In the genomic region with DNA sequence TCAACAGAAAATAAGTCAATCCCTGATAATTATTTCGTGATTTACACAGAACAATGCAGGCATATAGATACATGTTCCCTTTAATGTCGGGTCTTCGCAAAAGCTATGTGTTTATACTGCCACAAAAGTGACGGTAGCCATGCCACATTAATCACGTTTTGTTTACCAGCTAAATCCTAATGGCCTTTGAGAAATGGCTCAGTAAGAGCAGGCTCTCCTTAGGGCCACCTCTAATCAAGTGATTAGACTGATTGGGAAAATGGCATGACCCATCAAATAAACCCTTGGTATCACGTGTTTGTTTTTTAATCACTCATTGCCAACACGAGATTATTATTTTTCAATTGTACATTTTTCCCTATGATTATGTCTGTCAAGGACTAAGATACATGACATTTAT, we compare ENCODE assay signal across 25 cellular contexts.
"Had no signal": no experiment of that assay in that cellular context is flagged by ENCODE, and none has a peak within 500 bp of the region (broad histone marks: within the 10 kb centered on the region; RNA-seq: fewer than 3 reads in every experiment).

No MANE protein-coding gene starts in this region.

- H3K4me3 Mint-ChIP-seq: activated CD8-positive, alpha-beta T cell treated with anti-CD3 and anti-CD28 coated beads, Interleukin-2, amount 10 ng/mL, durations not matched to agents 7 days and 5 days; activated naive CD8-positive, alpha-beta T cell treated with anti-CD3 and anti-CD28 coated beads, Interleukin-2, amount 50 U/mL, for 24 hours; activated T-cell treated with anti-CD3 and anti-CD28 coated beads, Interleukin-2, amount 50 U/mL, for 24 hours; activated T-helper 1 cell treated with anti-CD3 and anti-CD28 coated beads, Interleukin-12 subunit alpha, Interleukin-12 subunit beta, Interleukin-2, Interleukin-4 antibody, amounts not matched to agents 30 ng/mL and 10 ng/mL and 1 ng/mL, durations not matched to agents 14 hours and 24 hours and 36 hours; brain; central memory CD8-positive, alpha-beta T cell; IgD-negative memory B cell; T-cell had no signal

- H3K4me1 Mint-ChIP-seq: activated naive CD8-positive, alpha-beta T cell treated with anti-CD3 and anti-CD28 coated beads, Interleukin-2, amount 50 U/mL, for 24 hours; brain; central memory CD8-positive, alpha-beta T cell; IgD-negative memory B cell; T-cell had no signal

- H3K27ac Mint-ChIP-seq: activated CD8-positive, alpha-beta T cell treated with anti-CD3 and anti-CD28 coated beads, Interleukin-2, amount 10 ng/mL, durations not matched to agents 7 days and 5 days; activated naive CD4-positive, alpha-beta T cell treated with anti-CD3 and anti-CD28 coated beads, Interleukin-2, amount 50 U/mL, for 72 hours; activated naive CD8-positive, alpha-beta T cell treated with anti-CD3 and anti-CD28 coated beads, Interleukin-2, amount 50 U/mL, for 24 hours; activated T-cell treated with anti-CD3 and anti-CD28 coated beads, Interleukin-2, amount 50 U/mL, for 24 hours; activated T-helper 1 cell treated with anti-CD3 and anti-CD28 coated beads, Interleukin-12 subunit alpha, Interleukin-12 subunit beta, Interleukin-2, Interleukin-4 antibody, amounts not matched to agents 30 ng/mL and 10 ng/mL and 1 ng/mL, durations not matched to agents 14 hours and 24 hours and 36 hours; brain; IgD-negative memory B cell; T-cell had no signal

- H3K36me3 Mint-ChIP-seq: activated naive CD4-positive, alpha-beta T cell treated with anti-CD3 and anti-CD28 coated beads, Interleukin-2, amount 50 U/mL, for 72 hours; brain; IgD-negative memory B cell; T-cell had no signal

- H3K9me3 Mint-ChIP-seq: activated naive CD4-positive, alpha-beta T cell treated with anti-CD3 and anti-CD28 coated beads, Interleukin-2, amount 50 U/mL, for 72 hours; activated T-cell treated with anti-CD3 and anti-CD28 coated beads, Interleukin-2, amount 50 U/mL, for 24 hours; activated T-helper 1 cell treated with anti-CD3 and anti-CD28 coated beads, Interleukin-12 subunit alpha, Interleukin-12 subunit beta, Interleukin-2, Interleukin-4 antibody, amounts not matched to agents 30 ng/mL and 10 ng/mL and 1 ng/mL, durations not matched to agents 14 hours and 24 hours and 36 hours; brain; central memory CD8-positive, alpha-beta T cell; IgD-negative memory B cell; T-cell had no signal

- DNase-seq: activated CD4-positive, alpha-beta T cell treated with anti-CD3 and anti-CD28 coated beads for 48 hours; activated CD4-positive, alpha-beta T cell treated with anti-CD3 and anti-CD28 coated beads, Interleukin-2, amount 50 U/mL, for 4 hours; activated CD4-positive, CD25-positive, alpha-beta regulatory T cell treated with anti-CD3 and anti-CD28 coated beads, Interleukin-2, amount 50 U/mL, for 72 hours; activated CD8-positive, alpha-beta memory T cell treated with anti-CD3 and anti-CD28 coated beads, Interleukin-2, amount 50 U/mL, for 48 hours; activated CD8-positive, alpha-beta T cell treated with anti-CD3 and anti-CD28 coated beads, Interleukin-2, amount 10 ng/mL, durations not matched to agents 7 days and 5 days; activated effector memory CD4-positive, alpha-beta T cell treated with Interleukin-2 at 50 U/mL for 16 hours; activated naive CD4-positive, alpha-beta T cell treated with Interleukin-2 at 50 U/mL for 16 hours; activated naive CD8-positive, alpha-beta T cell treated with anti-CD3 and anti-CD28 coated beads, Interleukin-2, amount 50 U/mL, for 24 hours; activated T-cell treated with anti-CD3 and anti-CD28 coated beads, Interleukin-2, amount 50 U/mL, for 24 hours; amygdala; KG1; NCI-H1048; NCI-H1694 treated with DMSO at 0.1 percent for 48 hours; NCI-H2029 treated with DMSO at 0.1 percent for 48 hours; NCI-H345; NCI-H510A; NCI-H69; PC-3; SHP77 treated with DMSO at 0.1 percent for 48 hours; T-cell had no signal

- H3K27me3 Mint-ChIP-seq: activated naive CD8-positive, alpha-beta T cell treated with anti-CD3 and anti-CD28 coated beads, Interleukin-2, amount 50 U/mL, for 24 hours; activated T-cell treated with anti-CD3 and anti-CD28 coated beads, Interleukin-2, amount 50 U/mL, for 24 hours; brain had no signal
